ENCODE assay signal across 8 cellular contexts in the genomic region with DNA sequence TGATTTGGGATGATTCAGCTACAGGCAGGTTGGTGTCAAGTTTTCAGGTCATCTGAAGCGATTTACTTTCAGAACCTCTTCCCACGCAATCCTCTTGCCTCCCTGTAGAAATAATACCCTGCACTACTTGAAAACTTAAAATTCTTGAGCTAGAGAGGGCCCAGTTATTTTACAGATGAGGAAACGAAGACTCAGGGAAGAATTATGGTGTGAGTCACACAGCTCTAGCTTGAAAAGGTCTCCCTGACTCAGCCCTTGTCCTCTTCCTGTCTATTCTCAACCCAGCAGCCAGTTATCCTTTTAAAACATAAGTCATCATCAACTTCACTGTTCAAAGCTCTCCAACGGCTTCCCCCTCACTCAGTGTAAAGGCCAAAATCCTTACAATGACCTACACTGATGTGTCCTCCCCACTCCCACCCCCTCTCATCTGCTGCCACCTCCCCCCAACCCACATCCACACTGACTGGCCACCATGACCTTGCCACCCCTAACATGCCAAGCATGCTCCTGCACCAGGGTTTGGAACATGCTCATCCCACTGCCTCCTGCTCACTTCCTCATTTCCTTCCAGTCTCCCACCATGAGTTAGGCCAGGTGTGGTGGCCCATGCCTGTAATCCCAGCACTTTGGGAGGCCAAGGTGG. TPM values are rescaled to one million over a fixed set of nuclear protein-coding genes. Genes with fewer than 3 reads are reported as not detected.
DNase-seq lines count a peak whose midpoint lies in the region; ATAC-seq and TF ChIP-seq lines count a peak whose summit lies in the region.

No MANE protein-coding gene starts in this region.

- WGBS in smooth muscle cell (ENCODE audit: low lambda C conversion rate): 2% methylated on average over 4 of the region's 4 CpGs

- peaks cover 16% of the 10 kb centered on the region for H4K20me1 ChIP-seq in smooth muscle cell (ENCODE audit: low read depth)

- DNase-seq in cardiac septum (ENCODE audit: low spot score) (peak; percentile 77), Right ventricle myocardium inferior (ENCODE audit: missing footprints) (no peak), SIG-M5 treated with dmso at 0.1 percent for 504 hours (lab: John Stamatoyannopoulos, UW; ENCODE audit: unreplicated experiment) (peak; percentile 75), fibroblast of pulmonary artery (ENCODE audit: low read depth) (peak; percentile 93), smooth muscle cell (lab: John Stamatoyannopoulos, UW; ENCODE audit: unreplicated experiment) (no peak), middle frontal gyrus (ENCODE audit: extremely low spot score, low spot score) (no peak)

- H3F3A ChIP-seq in smooth muscle cell (ENCODE audit: low read depth): peaks cover 36% of the 10 kb centered on the region

- intact Hi-C loops in cardiac septum (cut with DNase I) (loop anchor here (10.0 kb wide), 1 partner anchor 178 kb away; the partner anchor contains the start of gene ERLIN1), Right ventricle myocardium inferior (cut with DNase I) (loop anchor here (5.0 kb wide), 2 partner anchors 34 to 89 kb away; no protein-coding TSS in a partner anchor)

- H3K79me2 ChIP-seq in smooth muscle cell (ENCODE audit: low read depth): peaks cover 76% of the 10 kb centered on the region

- H3K27me3 ChIP-seq in smooth muscle cell (ENCODE audit: low read depth): no peaks in the 10 kb centered on the region

- H3K4me1 ChIP-seq in smooth muscle cell (ENCODE audit: low read depth): peaks cover 40% of the 10 kb centered on the region

- peak overlapping the region; percentile 77 for H3K9ac ChIP-seq in smooth muscle cell (ENCODE audit: low read depth)

- peak overlapping the region; percentile 98 for H3K4me3 ChIP-seq in fibroblast of pulmonary artery (replicated peaks; ENCODE audit: low read depth, low read length)
- peak overlapping the region; percentile 27 for H3K4me3 ChIP-seq in smooth muscle cell

- TF ChIP-seq CTCF in fibroblast of pulmonary artery (IDR thresholded peaks at IDR 0.05; ENCODE audit: low read length, missing control alignments): no peak
- TF ChIP-seq CTCF in smooth muscle cell (IDR thresholded peaks at IDR 0.05; ENCODE audit: borderline replicate concordance, insufficient read depth, poor library complexity, severe bottlenecking): no peak

- no peaks in the 10 kb centered on the region for H3K36me3 ChIP-seq in smooth muscle cell (ENCODE audit: low read depth)

- peak overlapping the region; percentile 97 for H3K27ac ChIP-seq in smooth muscle cell (ENCODE audit: low read depth)

- ATAC-seq in Right ventricle myocardium inferior (no peak), GM19035 (IDR thresholded peaks at IDR 0.05; ENCODE audit: unreplicated experiment) (no peak), GM19467 (IDR thresholded peaks at IDR 0.05; ENCODE audit: unreplicated experiment) (no peak)

- H3K4me2 ChIP-seq in smooth muscle cell: peak overlapping the region; percentile 88

- H3K9me3 ChIP-seq in smooth muscle cell (replicated peaks; ENCODE audit: low read depth): no peaks in the 10 kb centered on the region

- H2AFZ ChIP-seq in smooth muscle cell (ENCODE audit: low read depth): no peak overlapping the region

RNA-seq across cellular contexts. Expression of gene DNMBP, which starts 3.4 kb away (rescaled TPM):
- total RNA-seq in cardiac septum: 5.6 TPM
- 6.6 TPM for total RNA-seq in Right ventricle myocardium inferior
- total RNA-seq in smooth muscle cell: 14.1 and 17.9 TPM in 2 replicates
- polyA plus RNA-seq in smooth muscle cell: 9.4 and 12.7 TPM in 2 replicates

Comparison
In these comparisons a context has a peak if more than half of its experiments do, and no peak if none do; other contexts are left out.
1. DNase-seq: peak in cardiac septum (single experiment), SIG-M5 treated with dmso at 0.1 percent for 504 hours (single experiment) and fibroblast of pulmonary artery (single experiment); none in Right ventricle myocardium inferior (single experiment), smooth muscle cell (single experiment) and middle frontal gyrus (single experiment).